Comparison of ENCODE assay signal across 1 cellular context in genomic region chr20:41032243-41032642, GRCh38.
A peak's percentile ranks its signal among the peaks of the same experiment; 100 is the strongest.
TF ChIP-seq lines count a peak whose summit lies in the region.

No MANE protein-coding gene starts in this region.

TF ChIP-seq in endothelial cell of umbilical vein, 7 proteins besides CTCF, POLR2A, EP300 and RAD21:
- no peak for TF ChIP-seq MAX (IDR thresholded peaks at IDR 0.05; ENCODE audit: insufficient read depth, insufficient read length)
- peak; percentile 51 for TF ChIP-seq FOS (IDR thresholded peaks at IDR 0.05; ENCODE audit: borderline replicate concordance, insufficient read depth, low read length)
